Comparison of ENCODE assay signal across 8 cellular contexts in the genomic region with DNA sequence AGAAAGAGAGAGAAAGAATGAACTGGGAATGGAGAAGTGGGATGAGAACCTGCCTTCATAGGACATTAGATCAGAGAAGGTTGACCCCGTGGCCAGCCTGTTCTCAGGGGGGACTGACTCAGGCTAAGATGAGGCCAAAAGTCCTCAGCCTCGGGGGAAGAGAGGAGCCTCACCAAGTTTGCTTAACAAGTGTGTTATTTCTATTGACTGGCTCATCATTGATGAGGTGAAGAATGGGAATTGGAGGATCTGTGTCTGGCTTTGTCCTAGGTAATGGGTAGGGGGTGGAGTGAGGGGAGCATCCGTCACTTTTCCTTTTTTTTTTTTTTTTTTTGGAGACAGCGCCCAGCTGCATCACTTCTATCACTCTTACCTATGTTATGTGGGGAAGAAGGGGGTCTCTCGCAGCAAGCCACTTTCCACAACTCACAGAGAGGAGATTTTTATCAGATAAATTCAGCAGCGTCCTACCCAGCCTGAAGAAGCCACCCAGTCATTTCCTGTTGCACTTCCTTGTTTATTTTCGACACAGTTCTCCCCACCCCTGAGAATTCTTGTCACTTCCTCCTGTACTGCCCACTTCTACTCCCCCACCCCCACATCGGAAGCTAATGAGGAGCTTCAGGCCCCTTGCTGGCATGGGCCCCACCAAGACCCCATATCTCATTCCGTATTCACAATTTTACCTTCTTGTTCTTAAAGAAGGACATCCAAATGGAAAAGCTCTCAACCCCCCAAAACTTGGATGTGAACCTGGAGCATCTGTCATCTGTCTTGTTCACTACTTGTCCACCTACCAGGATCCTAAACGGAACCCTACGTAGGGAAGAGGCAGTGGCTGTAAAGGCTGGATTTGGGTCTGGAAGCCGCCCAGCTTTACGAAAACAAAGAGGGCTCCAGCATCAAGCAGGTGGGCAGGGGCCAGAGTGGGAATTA. TPM values are rescaled to one million over a fixed set of nuclear protein-coding genes. Genes with fewer than 3 reads are reported as not detected.
DNase-seq lines count a peak whose midpoint lies in the region; ATAC-seq and TF ChIP-seq lines count a peak whose summit lies in the region.

No MANE protein-coding gene starts in this region.

- ATAC-seq in GM21447 (IDR thresholded peaks at IDR 0.05; ENCODE audit: unreplicated experiment) (peak; percentile 29), GM21528 (IDR thresholded peaks at IDR 0.05; ENCODE audit: low FRiP score, unreplicated experiment) (no peak), GM18873 (IDR thresholded peaks at IDR 0.05; ENCODE audit: low FRiP score, unreplicated experiment) (no peak), HG02885 (IDR thresholded peaks at IDR 0.05; ENCODE audit: poor library complexity, unreplicated experiment) (no peak)

- DNase-seq in A172 (ENCODE audit: low spot score) (peak; percentile 45), T-helper 9 cell (peak; percentile 37), fibroblast of villous mesenchyme (ENCODE audit: low read depth) (peak; percentile 16)
- peak; percentile 30 for DNase-seq in stimulated activated naive CD4-positive, alpha-beta T cell treated with Interleukin-2 at 50 U/mL for 16 hours (lab: John Stamatoyannopoulos, UW)

- TF ChIP-seq CTCF in fibroblast of villous mesenchyme (IDR thresholded peaks at IDR 0.05; ENCODE audit: insufficient read depth, low read depth, low read length) = no peak

- no peak overlapping the region for H3K4me3 ChIP-seq in fibroblast of villous mesenchyme (ENCODE audit: low read depth, low read length)

RNA-seq across cellular contexts. Expression of gene RNASET2, which starts 2.8 kb away (rescaled TPM):
- total RNA-seq in A172 (2014; rRNA removed; shearing (Covaris generic)) = 35.6 and 52.5 TPM in 2 replicates
- 20.3 and 22.5 TPM in 2 replicates for total RNA-seq in fibroblast of villous mesenchyme

RNA-seq across cellular contexts. Expression of gene CEP43, which starts 40.0 kb away (rescaled TPM):
- 31.3 and 32.6 TPM in 2 replicates for total RNA-seq in A172 (2014; rRNA removed; shearing (Covaris generic))
- 19.3 and 37.6 TPM in 2 replicates for total RNA-seq in fibroblast of villous mesenchyme
